Comparison of ENCODE assay signal across 1 cellular context in the genomic region with DNA sequence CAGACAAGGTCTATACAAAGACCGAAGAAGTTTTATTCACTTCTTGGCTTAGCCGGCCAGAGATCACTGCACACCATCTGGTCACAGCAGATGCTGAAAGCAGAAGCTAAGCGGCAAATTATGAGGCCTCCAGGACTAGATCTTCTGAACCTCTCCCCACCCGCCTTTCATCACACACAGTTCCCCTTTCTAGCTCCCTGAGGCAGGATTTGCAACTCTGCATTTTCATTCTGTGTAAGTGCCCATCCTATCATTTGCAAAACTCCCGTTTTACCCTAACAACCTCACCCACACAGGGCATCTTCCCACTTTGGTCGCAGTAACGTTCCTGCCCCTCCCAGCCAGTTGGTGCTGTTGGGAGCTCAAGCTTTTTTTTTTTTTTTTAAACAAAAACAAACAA.
TF ChIP-seq lines count a peak whose summit lies in the region.

No MANE protein-coding gene starts in this region.

TF ChIP-seq in K562, 482 proteins besides CTCF, POLR2A, EP300 and RAD21 (continued from another document and continues in another):
- TF ChIP-seq, protein P1, sequence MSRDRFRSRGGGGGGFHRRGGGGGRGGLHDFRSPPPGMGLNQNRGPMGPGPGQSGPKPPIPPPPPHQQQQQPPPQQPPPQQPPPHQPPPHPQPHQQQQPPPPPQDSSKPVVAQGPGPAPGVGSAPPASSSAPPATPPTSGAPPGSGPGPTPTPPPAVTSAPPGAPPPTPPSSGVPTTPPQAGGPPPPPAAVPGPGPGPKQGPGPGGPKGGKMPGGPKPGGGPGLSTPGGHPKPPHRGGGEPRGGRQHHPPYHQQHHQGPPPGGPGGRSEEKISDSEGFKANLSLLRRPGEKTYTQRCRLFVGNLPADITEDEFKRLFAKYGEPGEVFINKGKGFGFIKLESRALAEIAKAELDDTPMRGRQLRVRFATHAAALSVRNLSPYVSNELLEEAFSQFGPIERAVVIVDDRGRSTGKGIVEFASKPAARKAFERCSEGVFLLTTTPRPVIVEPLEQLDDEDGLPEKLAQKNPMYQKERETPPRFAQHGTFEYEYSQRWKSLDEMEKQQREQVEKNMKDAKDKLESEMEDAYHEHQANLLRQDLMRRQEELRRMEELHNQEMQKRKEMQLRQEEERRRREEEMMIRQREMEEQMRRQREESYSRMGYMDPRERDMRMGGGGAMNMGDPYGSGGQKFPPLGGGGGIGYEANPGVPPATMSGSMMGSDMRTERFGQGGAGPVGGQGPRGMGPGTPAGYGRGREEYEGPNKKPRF (IDR thresholded peaks at IDR 0.05; ENCODE audit: low read depth, low read length): no peak
- TF ChIP-seq PHF8 (IDR thresholded peaks at IDR 0.05; ENCODE audit: borderline replicate concordance, low read length) (no peak), SRF (CRISPR knock-in tag; IDR thresholded peaks at IDR 0.05) (no peak), ZNF764 (CRISPR knock-in tag; IDR thresholded peaks at IDR 0.05; ENCODE audit: low read depth) (no peak), ZNF75A (CRISPR knock-in tag; IDR thresholded peaks at IDR 0.05) (no peak), ZKSCAN8 (CRISPR knock-in tag; IDR thresholded peaks at IDR 0.05) (no peak), SP1 (CRISPR knock-in tag; IDR thresholded peaks at IDR 0.05) (no peak), CBX3 (IDR thresholded peaks at IDR 0.05; ENCODE audit: borderline replicate concordance in 1 of 2, low read length in 2 of 2) (peak in 1 of 2 experiments; percentile 75; a peak in 1 of 3 replicates), HDAC1 (IDR thresholded peaks at IDR 0.05) (peak in 1 of 2 experiments; percentile 38; a peak in 1 of 4 replicates), SLC30A9 (CRISPR knock-in tag; IDR thresholded peaks at IDR 0.05) (no peak), MEF2A (IDR thresholded peaks at IDR 0.05; ENCODE audit: control insufficient read depth, low read depth, low read length) (no peak), ELF2 (CRISPR knock-in tag; IDR thresholded peaks at IDR 0.05) (no peak), CSDE1 (IDR thresholded peaks at IDR 0.05) (no peak), ZNF507 (tag; conservative IDR thresholded peaks at IDR 0.05) (no peak), SAP30 (IDR thresholded peaks at IDR 0.05; ENCODE audit: borderline replicate concordance, insufficient read depth, low read depth, low read length, poor library complexity, severe bottlenecking) (no peak), CHCHD3 (CRISPR knock-in tag; IDR thresholded peaks at IDR 0.05) (no peak), ZBTB7A (IDR thresholded peaks at IDR 0.05; ENCODE audit: borderline replicate concordance, control insufficient read depth, low read depth, low read length) (no peak), CREB1 (IDR thresholded peaks at IDR 0.05) (no peak), CREB1 (CRISPR knock-in tag; IDR thresholded peaks at IDR 0.05) (no peak), E2F3 (CRISPR knock-in tag; IDR thresholded peaks at IDR 0.05) (no peak), RFX1 (IDR thresholded peaks at IDR 0.05) (no peak), ZNF184 (CRISPR knock-in tag; IDR thresholded peaks at IDR 0.05) (no peak), TCF7 (IDR thresholded peaks at IDR 0.05; ENCODE audit: borderline replicate concordance) (no peak), PTBP1 (IDR thresholded peaks at IDR 0.05; ENCODE audit: low read depth, low read length) (no peak), RCOR1 (IDR thresholded peaks at IDR 0.05; ENCODE audit: borderline replicate concordance in 1 of 2, low read depth in 2 of 2, low read length in 2 of 2) (peak; percentile 40 to 80; a peak in 2 of 4 replicates), ETV6 (IDR thresholded peaks at IDR 0.05; ENCODE audit: borderline replicate concordance in 1 of 2, low read depth in 2 of 2, low read length in 1 of 2) (no peak), ETV6 (CRISPR knock-in tag; IDR thresholded peaks at IDR 0.05; ENCODE audit: borderline replicate concordance) (no peak), ZNF699 (CRISPR knock-in tag; IDR thresholded peaks at IDR 0.05; ENCODE audit: insufficient replicate concordance) (no peak), FIP1L1 (IDR thresholded peaks at IDR 0.05; ENCODE audit: low read depth, low read length, poor library complexity, severe bottlenecking) (no peak), ELF1 (tag; IDR thresholded peaks at IDR 0.05) (no peak), TAF1 (IDR thresholded peaks at IDR 0.05; ENCODE audit: control insufficient read depth, extremely low read depth, insufficient read depth, low read length, severe bottlenecking) (no peak), ZNF316 (IDR thresholded peaks at IDR 0.05) (peak; percentile 96), ZNF324 (CRISPR knock-in tag; IDR thresholded peaks at IDR 0.05) (no peak), HDAC6 (IDR thresholded peaks at IDR 0.05; ENCODE audit: low read depth, low read length) (no peak), ZSCAN32 (CRISPR knock-in tag; IDR thresholded peaks at IDR 0.05) (no peak), ZNF717 (CRISPR knock-in tag; IDR thresholded peaks at IDR 0.05) (no peak), HNRNPLL (IDR thresholded peaks at IDR 0.05; ENCODE audit: low read depth, low read length, poor library complexity, severe bottlenecking) (no peak), PCBP1 (IDR thresholded peaks at IDR 0.05; ENCODE audit: low read depth, low read length, poor library complexity, severe bottlenecking) (no peak), TEAD2 (tag; IDR thresholded peaks at IDR 0.05) (no peak), GABPB2 (CRISPR knock-in tag; conservative IDR thresholded peaks at IDR 0.05) (no peak), ADNP (tag; IDR thresholded peaks at IDR 0.05) (no peak), TCF7L2 (IDR thresholded peaks at IDR 0.05; ENCODE audit: low read depth, low read length) (no peak), PHF21A (IDR thresholded peaks at IDR 0.05; ENCODE audit: borderline replicate concordance, low read depth) (no peak), NFIC (IDR thresholded peaks at IDR 0.05) (no peak), PURB (CRISPR knock-in tag; IDR thresholded peaks at IDR 0.05; ENCODE audit: low read depth) (no peak), ZNF384 (IDR thresholded peaks at IDR 0.05; ENCODE audit: low read depth, low read length) (peak; percentile 50), DACH1 (IDR thresholded peaks at IDR 0.05; ENCODE audit: partially characterized antibody) (no peak), SMARCC2 (IDR thresholded peaks at IDR 0.05; ENCODE audit: low read depth) (no peak), ZNF76 (CRISPR knock-in tag; IDR thresholded peaks at IDR 0.05; ENCODE audit: borderline replicate concordance) (no peak), CEBPG (CRISPR knock-in tag; IDR thresholded peaks at IDR 0.05) (peak; percentile 12; the same call in 1 of the 2 replicates), CEBPG (tag; conservative IDR thresholded peaks at IDR 0.05 in 1 of 2, IDR thresholded peaks at IDR 0.05 in 1 of 2) (no peak), ZNF445 (CRISPR knock-in tag; IDR thresholded peaks at IDR 0.05; ENCODE audit: low read depth) (no peak), TBL1XR1 (IDR thresholded peaks at IDR 0.05; ENCODE audit: low read length in 2 of 2) (no peak), MAFK (IDR thresholded peaks at IDR 0.05; ENCODE audit: low read length) (peak; percentile 76)
- TF ChIP-seq, protein P2, sequence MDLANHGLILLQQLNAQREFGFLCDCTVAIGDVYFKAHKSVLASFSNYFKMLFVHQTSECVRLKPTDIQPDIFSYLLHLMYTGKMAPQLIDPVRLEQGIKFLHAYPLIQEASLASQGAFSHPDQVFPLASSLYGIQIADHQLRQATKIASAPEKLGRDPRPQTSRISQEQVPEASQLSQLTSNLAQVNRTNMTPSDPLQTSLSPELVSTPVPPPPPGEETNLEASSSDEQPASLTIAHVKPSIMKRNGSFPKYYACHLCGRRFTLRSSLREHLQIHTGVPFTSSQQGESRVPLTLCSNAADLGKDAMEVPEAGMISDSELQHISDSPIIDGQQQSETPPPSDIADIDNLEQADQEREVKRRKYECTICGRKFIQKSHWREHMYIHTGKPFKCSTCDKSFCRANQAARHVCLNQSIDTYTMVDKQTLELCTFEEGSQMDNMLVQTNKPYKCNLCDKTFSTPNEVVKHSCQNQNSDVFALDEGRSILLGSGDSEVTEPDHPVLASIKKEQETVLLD (IDR thresholded peaks at IDR 0.05): peak; percentile 35; the same call in 1 of the 2 replicates
- TF ChIP-seq, protein P3, sequence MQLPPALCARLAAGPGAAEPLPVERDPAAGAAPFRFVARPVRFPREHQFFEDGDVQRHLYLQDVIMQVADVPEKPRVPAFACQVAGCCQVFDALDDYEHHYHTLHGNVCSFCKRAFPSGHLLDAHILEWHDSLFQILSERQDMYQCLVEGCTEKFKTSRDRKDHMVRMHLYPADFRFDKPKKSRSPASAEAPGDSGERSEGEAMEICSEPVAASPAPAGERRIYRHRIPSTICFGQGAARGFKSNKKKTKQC (CRISPR knock-in tag; IDR thresholded peaks at IDR 0.05): no peak
- TF ChIP-seq, protein P4, sequence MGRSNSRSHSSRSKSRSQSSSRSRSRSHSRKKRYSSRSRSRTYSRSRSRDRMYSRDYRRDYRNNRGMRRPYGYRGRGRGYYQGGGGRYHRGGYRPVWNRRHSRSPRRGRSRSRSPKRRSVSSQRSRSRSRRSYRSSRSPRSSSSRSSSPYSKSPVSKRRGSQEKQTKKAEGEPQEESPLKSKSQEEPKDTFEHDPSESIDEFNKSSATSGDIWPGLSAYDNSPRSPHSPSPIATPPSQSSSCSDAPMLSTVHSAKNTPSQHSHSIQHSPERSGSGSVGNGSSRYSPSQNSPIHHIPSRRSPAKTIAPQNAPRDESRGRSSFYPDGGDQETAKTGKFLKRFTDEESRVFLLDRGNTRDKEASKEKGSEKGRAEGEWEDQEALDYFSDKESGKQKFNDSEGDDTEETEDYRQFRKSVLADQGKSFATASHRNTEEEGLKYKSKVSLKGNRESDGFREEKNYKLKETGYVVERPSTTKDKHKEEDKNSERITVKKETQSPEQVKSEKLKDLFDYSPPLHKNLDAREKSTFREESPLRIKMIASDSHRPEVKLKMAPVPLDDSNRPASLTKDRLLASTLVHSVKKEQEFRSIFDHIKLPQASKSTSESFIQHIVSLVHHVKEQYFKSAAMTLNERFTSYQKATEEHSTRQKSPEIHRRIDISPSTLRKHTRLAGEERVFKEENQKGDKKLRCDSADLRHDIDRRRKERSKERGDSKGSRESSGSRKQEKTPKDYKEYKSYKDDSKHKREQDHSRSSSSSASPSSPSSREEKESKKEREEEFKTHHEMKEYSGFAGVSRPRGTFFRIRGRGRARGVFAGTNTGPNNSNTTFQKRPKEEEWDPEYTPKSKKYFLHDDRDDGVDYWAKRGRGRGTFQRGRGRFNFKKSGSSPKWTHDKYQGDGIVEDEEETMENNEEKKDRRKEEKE (IDR thresholded peaks at IDR 0.05; ENCODE audit: borderline replicate concordance in 1 of 2, control insufficient read depth in 1 of 2, low read depth in 2 of 2, low read length in 1 of 2): no peak
- TF ChIP-seq, protein P5, sequence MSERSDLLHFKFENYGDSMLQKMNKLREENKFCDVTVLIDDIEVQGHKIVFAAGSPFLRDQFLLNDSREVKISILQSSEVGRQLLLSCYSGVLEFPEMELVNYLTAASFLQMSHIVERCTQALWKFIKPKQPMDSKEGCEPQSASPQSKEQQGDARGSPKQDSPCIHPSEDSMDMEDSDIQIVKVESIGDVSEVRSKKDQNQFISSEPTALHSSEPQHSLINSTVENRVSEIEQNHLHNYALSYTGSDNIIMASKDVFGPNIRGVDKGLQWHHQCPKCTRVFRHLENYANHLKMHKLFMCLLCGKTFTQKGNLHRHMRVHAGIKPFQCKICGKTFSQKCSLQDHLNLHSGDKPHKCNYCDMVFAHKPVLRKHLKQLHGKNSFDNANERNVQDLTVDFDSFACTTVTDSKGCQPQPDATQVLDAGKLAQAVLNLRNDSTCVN (CRISPR knock-in tag; IDR thresholded peaks at IDR 0.05): no peak
- TF ChIP-seq, protein P6, sequence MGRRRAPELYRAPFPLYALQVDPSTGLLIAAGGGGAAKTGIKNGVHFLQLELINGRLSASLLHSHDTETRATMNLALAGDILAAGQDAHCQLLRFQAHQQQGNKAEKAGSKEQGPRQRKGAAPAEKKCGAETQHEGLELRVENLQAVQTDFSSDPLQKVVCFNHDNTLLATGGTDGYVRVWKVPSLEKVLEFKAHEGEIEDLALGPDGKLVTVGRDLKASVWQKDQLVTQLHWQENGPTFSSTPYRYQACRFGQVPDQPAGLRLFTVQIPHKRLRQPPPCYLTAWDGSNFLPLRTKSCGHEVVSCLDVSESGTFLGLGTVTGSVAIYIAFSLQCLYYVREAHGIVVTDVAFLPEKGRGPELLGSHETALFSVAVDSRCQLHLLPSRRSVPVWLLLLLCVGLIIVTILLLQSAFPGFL (CRISPR knock-in tag; IDR thresholded peaks at IDR 0.05): no peak
- TF ChIP-seq, protein P7, sequence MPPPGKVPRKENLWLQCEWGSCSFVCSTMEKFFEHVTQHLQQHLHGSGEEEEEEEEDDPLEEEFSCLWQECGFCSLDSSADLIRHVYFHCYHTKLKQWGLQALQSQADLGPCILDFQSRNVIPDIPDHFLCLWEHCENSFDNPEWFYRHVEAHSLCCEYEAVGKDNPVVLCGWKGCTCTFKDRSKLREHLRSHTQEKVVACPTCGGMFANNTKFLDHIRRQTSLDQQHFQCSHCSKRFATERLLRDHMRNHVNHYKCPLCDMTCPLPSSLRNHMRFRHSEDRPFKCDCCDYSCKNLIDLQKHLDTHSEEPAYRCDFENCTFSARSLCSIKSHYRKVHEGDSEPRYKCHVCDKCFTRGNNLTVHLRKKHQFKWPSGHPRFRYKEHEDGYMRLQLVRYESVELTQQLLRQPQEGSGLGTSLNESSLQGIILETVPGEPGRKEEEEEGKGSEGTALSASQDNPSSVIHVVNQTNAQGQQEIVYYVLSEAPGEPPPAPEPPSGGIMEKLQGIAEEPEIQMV (tag; conservative IDR thresholded peaks at IDR 0.05; ENCODE audit: low read depth): no peak
- TF ChIP-seq, protein P8, sequence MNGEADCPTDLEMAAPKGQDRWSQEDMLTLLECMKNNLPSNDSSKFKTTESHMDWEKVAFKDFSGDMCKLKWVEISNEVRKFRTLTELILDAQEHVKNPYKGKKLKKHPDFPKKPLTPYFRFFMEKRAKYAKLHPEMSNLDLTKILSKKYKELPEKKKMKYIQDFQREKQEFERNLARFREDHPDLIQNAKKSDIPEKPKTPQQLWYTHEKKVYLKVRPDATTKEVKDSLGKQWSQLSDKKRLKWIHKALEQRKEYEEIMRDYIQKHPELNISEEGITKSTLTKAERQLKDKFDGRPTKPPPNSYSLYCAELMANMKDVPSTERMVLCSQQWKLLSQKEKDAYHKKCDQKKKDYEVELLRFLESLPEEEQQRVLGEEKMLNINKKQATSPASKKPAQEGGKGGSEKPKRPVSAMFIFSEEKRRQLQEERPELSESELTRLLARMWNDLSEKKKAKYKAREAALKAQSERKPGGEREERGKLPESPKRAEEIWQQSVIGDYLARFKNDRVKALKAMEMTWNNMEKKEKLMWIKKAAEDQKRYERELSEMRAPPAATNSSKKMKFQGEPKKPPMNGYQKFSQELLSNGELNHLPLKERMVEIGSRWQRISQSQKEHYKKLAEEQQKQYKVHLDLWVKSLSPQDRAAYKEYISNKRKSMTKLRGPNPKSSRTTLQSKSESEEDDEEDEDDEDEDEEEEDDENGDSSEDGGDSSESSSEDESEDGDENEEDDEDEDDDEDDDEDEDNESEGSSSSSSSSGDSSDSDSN (IDR thresholded peaks at IDR 0.05; ENCODE audit: borderline replicate concordance in 1 of 2, low read depth in 2 of 2, low read length in 2 of 2): no peak
